ENCODE assay signal across 3 cellular contexts in the genomic region with DNA sequence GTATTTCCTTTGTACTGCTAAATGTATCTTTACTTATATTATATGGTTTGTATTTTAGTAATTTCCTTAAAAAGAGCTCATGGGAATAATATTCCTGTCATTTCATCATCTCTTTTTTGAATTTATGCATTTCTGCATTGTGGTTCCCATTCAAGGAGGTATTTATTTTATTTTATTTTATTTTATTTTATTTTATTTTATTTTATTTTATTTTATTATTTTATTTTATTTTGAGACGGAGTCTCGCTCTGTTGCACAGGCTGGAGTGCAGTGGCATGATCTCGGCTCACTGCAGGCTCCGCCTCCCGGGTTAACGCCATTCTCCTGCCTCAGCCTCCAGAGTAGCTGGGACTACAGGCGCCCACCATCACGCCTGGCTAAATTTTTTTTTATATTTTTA.
A peak's percentile ranks its signal among the peaks of the same experiment; 100 is the strongest.
DNase-seq lines count a peak whose midpoint lies in the region; ATAC-seq and TF ChIP-seq lines count a peak whose summit lies in the region.
"Not testable (repeated sequence)": the region's sequence is repeated elsewhere in the genome, so short reads cannot be mapped to it uniquely, and the experiment has no call there.

No MANE protein-coding gene starts in this region.

- not testable (repeated sequence) for DNase-seq in GM23338 (ENCODE audit: low spot score); WTC11 (ENCODE audit: low spot score)

- not testable (repeated sequence) for H4K20me1 ChIP-seq in GM23338 (replicated peaks; ENCODE audit: insufficient read depth); Loucy (ENCODE audit: insufficient read depth, low read length, poor library complexity, severe bottlenecking)

- not testable (repeated sequence) for H3K27ac ChIP-seq in GM23338 (ENCODE audit: low read depth)

- not testable (repeated sequence) for H3K4me2 ChIP-seq in GM23338; Loucy (ENCODE audit: low read depth, low read length, poor library complexity, severe bottlenecking)

- H3K36me3 Mint-ChIP-seq in GM23338 (ENCODE audit: low read depth); WTC11: not testable (repeated sequence)

- H3K9me2 ChIP-seq in GM23338 (ENCODE audit: insufficient read depth); Loucy (replicated peaks; ENCODE audit: low read depth, low read length): not testable (repeated sequence)

- H3K27ac Mint-ChIP-seq in GM23338, WTC11: not testable (repeated sequence)

- H3K4me3 ChIP-seq in GM23338; Loucy (ENCODE audit: low read length, poor library complexity, severe bottlenecking): not testable (repeated sequence)

- TF ChIP-seq CTCF in GM23338 (conservative IDR thresholded peaks at IDR 0.05; ENCODE audit: low read depth in 2 of 2); Loucy (conservative IDR thresholded peaks at IDR 0.05; ENCODE audit: low read length); WTC11 (IDR thresholded peaks at IDR 0.05): not testable (repeated sequence)

- H2AFZ ChIP-seq in GM23338 (peak overlapping the region; percentile 64; the same call in 1 of the 2 replicates), Loucy (ENCODE audit: low read length) (peak overlapping the region; percentile 64; the same call in 1 of the 2 replicates)

- H3F3A ChIP-seq in GM23338 (replicated peaks; ENCODE audit: low read depth); Loucy (ENCODE audit: low read depth): not testable (repeated sequence)

- not testable (repeated sequence) for H3K4me1 Mint-ChIP-seq in GM23338, WTC11

- CTCF ChIA-PET in WTC11 (lab: Charles Lee): not testable (repeated sequence)

- H3K9ac ChIP-seq in Loucy (ENCODE audit: low read depth, low read length, poor library complexity, severe bottlenecking): not testable (repeated sequence)

- POLR2A ChIA-PET in WTC11 (lab: Charles Lee): not testable (repeated sequence)

- H3K4me3 Mint-ChIP-seq in GM23338, WTC11: not testable (repeated sequence)

- not testable (repeated sequence) for H3K4me1 ChIP-seq in GM23338 (ENCODE audit: insufficient read depth)
- peaks cover 14% of the 10 kb centered on the region for H3K4me1 ChIP-seq in Loucy (ENCODE audit: insufficient read depth, low read length, poor library complexity, severe bottlenecking)

- H3K27me3 Mint-ChIP-seq in GM23338 (ENCODE audit: insufficient read depth, low read depth, poor library complexity); WTC11 (ENCODE audit: low read depth): not testable (repeated sequence)

- ATAC-seq in GM23338, WTC11: not testable (repeated sequence)

- H3K79me2 ChIP-seq in GM23338 (replicated peaks; ENCODE audit: insufficient read depth); Loucy (ENCODE audit: insufficient read depth, low read length): not testable (repeated sequence)

- H3K9me3 ChIP-seq in Loucy (ENCODE audit: insufficient read depth, low read depth, low read length): not testable (repeated sequence)

- not testable (repeated sequence) for H3K9me3 Mint-ChIP-seq in GM23338
- peaks cover 14% of the 10 kb centered on the region for H3K9me3 Mint-ChIP-seq in WTC11

- H3K27me3 ChIP-seq in GM23338 (ENCODE audit: insufficient read depth); Loucy (ENCODE audit: insufficient read depth, low read length, poor library complexity, severe bottlenecking): not testable (repeated sequence)

- H3K36me3 ChIP-seq in GM23338 (ENCODE audit: insufficient read depth); Loucy (ENCODE audit: insufficient read depth, low read length): not testable (repeated sequence)

TF ChIP-seq in WTC11, 78 proteins besides CTCF, POLR2A, EP300 and RAD21:
- TF ChIP-seq HMGA2 (CRISPR knock-in tag; IDR thresholded peaks at IDR 0.05): peak; percentile 92
